Comparison of ENCODE assay signal across 8 cellular contexts in genomic region chr18:3605562-3606443, GRCh38.
A peak's percentile ranks its signal among the peaks of the same experiment; 100 is the strongest.
DNase-seq lines count a peak whose midpoint lies in the region; TF ChIP-seq lines count a peak whose summit lies in the region.

No MANE protein-coding gene starts in this region.

- TF ChIP-seq CTCF in BJ (IDR thresholded peaks at IDR 0.05; ENCODE audit: insufficient read depth, low read depth, low read length), result no peak

- POLR2A ChIA-PET in BJ (lab: Charles Lee), result interaction anchor here (0.5 to 1.9 kb wide), 4 partner anchors 10 to 354 kb away, joined by 4 to 6 read pairs (median 6); no protein-coding TSS in a partner anchor

- no peaks in the 10 kb centered on the region for H3K9me3 ChIP-seq in iPS-20b (ENCODE audit: insufficient read depth, low read depth, low read length)

- DNase-seq in BJ (ENCODE audit: low read depth), result no peak
- DNase-seq in KBM-7, result peak; percentile 55
- DNase-seq in activated effector memory CD4-positive, alpha-beta T cell treated with anti-CD3 and anti-CD28 coated beads, Interleukin-2, amount 50 U/mL, for 16 hours, result peak; percentile 78
- DNase-seq in superior temporal gyrus (ENCODE audit: extremely low spot score), result peak; percentile 52
- DNase-seq in NCI-H2107 (lab: John Stamatoyannopoulos, UW), result no peak
- DNase-seq in NCI-H226, result no peak
- no peak for DNase-seq in occipital lobe (lab: John Stamatoyannopoulos, UW)

- peaks cover 20% of the 10 kb centered on the region; the same call in 1 of the 2 replicates for H3K4me1 ChIP-seq in iPS-20b (ENCODE audit: insufficient read depth, low read length)

- H3K27me3 ChIP-seq in BJ (ENCODE audit: control insufficient read depth, insufficient read depth, low read length) (no peaks in the 10 kb centered on the region), iPS-20b (ENCODE audit: insufficient read depth, low read length) (no peaks in the 10 kb centered on the region)

- in situ Hi-C loops in KBM-7 (cut with MboI; ENCODE audit: low pct_unique_long_range_greater_than_20kb, low sequenced_read_pairs), result no loop called here

- H3K4me3 ChIP-seq in BJ (ENCODE audit: low read depth, low read length) (peak overlapping the region; percentile 45), iPS-20b (ENCODE audit: low read length) (peak overlapping the region; percentile 97)

- peak overlapping the region; percentile 99 for H3K9ac ChIP-seq in iPS-20b (ENCODE audit: low read depth, low read length)

- peak overlapping the region; percentile 99 for H3K27ac ChIP-seq in iPS-20b (ENCODE audit: low read length)

- CTCF ChIA-PET in BJ (lab: Yijun Ruan, JAX), result interaction anchor here (0.9 to 2.8 kb wide), 7 partner anchors 11 to 324 kb away, joined by 3 to 24 read pairs (median 3); no protein-coding TSS in a partner anchor

- H3K36me3 ChIP-seq in BJ (ENCODE audit: control insufficient read depth, insufficient read depth, low read length), result no peaks in the 10 kb centered on the region
- H3K36me3 ChIP-seq in iPS-20b (ENCODE audit: insufficient read depth, low read depth, low read length), result peaks cover 31% of the 10 kb centered on the region

Comparison
In these comparisons a context has a peak if more than half of its experiments do, and no peak if none do; other contexts are left out.
1. DNase-seq: peak in KBM-7 (single experiment), activated effector memory CD4-positive, alpha-beta T cell treated with anti-CD3 and anti-CD28 coated beads, Interleukin-2, amount 50 U/mL, for 16 hours (single experiment) and superior temporal gyrus (single experiment); none in BJ (single experiment), NCI-H2107 (single experiment), NCI-H226 (single experiment) and occipital lobe (single experiment).